In the genomic region with DNA sequence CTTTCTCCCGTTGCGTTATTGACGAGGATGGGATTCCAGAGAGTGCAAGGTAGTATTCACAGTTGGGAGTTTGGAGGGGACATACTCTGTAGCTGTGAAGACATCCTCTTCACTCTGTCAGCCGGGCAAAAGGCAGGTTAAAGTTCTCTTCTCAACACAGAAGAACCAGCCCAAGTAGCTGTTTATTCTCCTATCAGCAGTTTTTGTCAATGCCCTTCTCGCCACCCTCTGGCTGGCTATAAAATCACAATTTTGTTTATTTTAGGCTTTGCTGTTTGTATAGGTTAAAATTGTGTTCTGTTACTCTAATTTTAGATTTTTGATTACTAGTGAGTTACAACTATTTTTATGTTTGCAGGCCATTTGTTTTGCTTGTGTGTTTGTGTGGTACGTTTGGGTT, we compare ENCODE assay signal across 9 cellular contexts. TPM values are rescaled to one million over a fixed set of nuclear protein-coding genes. Genes with fewer than 3 reads are reported as not detected.
DNase-seq lines count a peak whose midpoint lies in the region; ATAC-seq and TF ChIP-seq lines count a peak whose summit lies in the region.
"Had no signal": no experiment of that assay in that cellular context is flagged by ENCODE, and none has a peak within 500 bp of the region (broad histone marks: within the 10 kb centered on the region; RNA-seq: fewer than 3 reads in every experiment).

No MANE protein-coding gene starts in this region.

- H3K4me3 ChIP-seq in DND-41 (ENCODE audit: low read depth in 1 of 2, low read length in 2 of 2) (no peak overlapping the region), adrenal gland (no peak overlapping the region)

- H3K27ac ChIP-seq in DND-41 (ENCODE audit: low read length) (no peak overlapping the region), adrenal gland (no peak overlapping the region)

- peak overlapping the region in 4 of 10 donors; percentile 45 to 80 (median 59) for H3K27ac Mint-ChIP-seq in naive thymus-derived CD8-positive, alpha-beta T cell
- H3K27ac Mint-ChIP-seq: T-helper 1 cell treated with Interleukin-12 subunit alpha and Interleukin-12 subunit beta and Interleukin-4 antibody, amounts not matched to agents 30 μg/mL and 1 μg/mL, for 36 hours had no signal

- no peak overlapping the region for H3K4me2 ChIP-seq in DND-41 (ENCODE audit: insufficient read depth, low read length)

- H3K36me3 ChIP-seq in DND-41 (ENCODE audit: insufficient read depth, low read length) (no peaks in the 10 kb centered on the region), adrenal gland (replicated peaks in 1 of 2) (no peaks in the 10 kb centered on the region)

- 48 to 57% (median 49%) methylated on average over 6 of the region's 6 CpGs for WGBS in adrenal gland, 4 donors

- H3K4me1 Mint-ChIP-seq in naive thymus-derived CD8-positive, alpha-beta T cell = peaks cover 0 to 6% (median 0%) of the 10 kb centered on the region in 4 donors

- ATAC-seq in DND-41 (ENCODE audit: insufficient read depth, low read depth) = peak; percentile 73
- ATAC-seq in naive thymus-derived CD8-positive, alpha-beta T cell = peak; percentile 57 to 65
- ATAC-seq in HG03521 (IDR thresholded peaks at IDR 0.05; ENCODE audit: unreplicated experiment) = no peak
- no peak for ATAC-seq in HG02678 (IDR thresholded peaks at IDR 0.05; ENCODE audit: unreplicated experiment)

- no peak overlapping the region for H2AFZ ChIP-seq in DND-41 (ENCODE audit: low read depth, low read length)

- no peaks in the 10 kb centered on the region for H3K4me1 ChIP-seq in DND-41 (ENCODE audit: insufficient read depth, low read length)
- H3K4me1 ChIP-seq in adrenal gland (replicated peaks in 1 of 2) = peaks cover 0 to 9% of the 10 kb centered on the region in 2 donors

- peaks cover 0 to 1% (median 0%) of the 10 kb centered on the region in 5 donors for H3K27me3 Mint-ChIP-seq in naive thymus-derived CD8-positive, alpha-beta T cell

- H4K20me1 ChIP-seq in DND-41 (ENCODE audit: insufficient read depth, low read length) = no peaks in the 10 kb centered on the region

- DNase-seq in DND-41 (peak; percentile 39), HPDE6-E6E7 (ENCODE audit: extremely low spot score) (peak; percentile 19), adrenal gland (no peak), NCI-H345 (lab: John Stamatoyannopoulos, UW) (no peak)
- DNase-seq in naive thymus-derived CD8-positive, alpha-beta T cell = peak in 6 of 10 donors; percentile 29 to 61 (median 36)

- H3K9me3 Mint-ChIP-seq in naive thymus-derived CD8-positive, alpha-beta T cell = peaks cover 1 to 18% (median 12%) of the 10 kb centered on the region in 9 donors

- no peak for TF ChIP-seq POLR2A in adrenal gland (IDR thresholded peaks at IDR 0.05)

- TF ChIP-seq CTCF in DND-41 (IDR thresholded peaks at IDR 0.05; ENCODE audit: borderline replicate concordance, extremely low read depth, low read length, poor library complexity, severe bottlenecking) = peak; percentile 63
- TF ChIP-seq CTCF in adrenal gland (IDR thresholded peaks at IDR 0.05) = peak in 4 of 6 experiments; percentile 11 to 36 (median 26)

- H3K9ac ChIP-seq in DND-41 (ENCODE audit: low read depth, low read length) = no peak overlapping the region

- POLR2A ChIA-PET in naive thymus-derived CD8-positive, alpha-beta T cell (lab: Charles Lee) = interaction anchor here (1.0 to 2.7 kb wide), 5 partner anchors 20 to 126 kb away, joined by 3 to 8 read pairs (median 4); a partner anchor contains a TSS

- no peaks in the 10 kb centered on the region for H3K79me2 ChIP-seq in DND-41 (ENCODE audit: insufficient read depth, low read length)

- H3K4me3 Mint-ChIP-seq in naive thymus-derived CD8-positive, alpha-beta T cell = no peak overlapping the region
- H3K4me3 Mint-ChIP-seq: T-helper 1 cell treated with Interleukin-12 subunit alpha and Interleukin-12 subunit beta and Interleukin-4 antibody, amounts not matched to agents 30 μg/mL and 1 μg/mL, for 36 hours had no signal

- H3K9me3 ChIP-seq in DND-41 (ENCODE audit: insufficient read depth, low read length, severe bottlenecking) = no peaks in the 10 kb centered on the region
- no peaks in the 10 kb centered on the region for H3K9me3 ChIP-seq in adrenal gland (replicated peaks in 1 of 3)

- H3K27me3 ChIP-seq in DND-41 (ENCODE audit: insufficient read depth, low read length, poor library complexity) = no peaks in the 10 kb centered on the region
- no peaks in the 10 kb centered on the region for H3K27me3 ChIP-seq in adrenal gland

- peaks cover 0 to 14% (median 9%) of the 10 kb centered on the region in 3 donors for H3K36me3 Mint-ChIP-seq in naive thymus-derived CD8-positive, alpha-beta T cell

- intact Hi-C loops in adrenal gland (cut with DNase I) = loop anchor here in 1 of 2 donors (5.0 kb wide), 1 partner anchor 56 kb away; no protein-coding TSS in a partner anchor

RNA-seq across cellular contexts. Expression of a gene that starts 37.9 kb away (rescaled TPM):
- total RNA-seq in adrenal gland = not detected
- polyA plus RNA-seq in adrenal gland = under 1 TPM in 1 of 3 donors, not detected in 2; under 0.01 TPM
- total RNA-seq in naive thymus-derived CD8-positive, alpha-beta T cell = not detected
- not detected for polyA plus RNA-seq in naive thymus-derived CD8-positive, alpha-beta T cell
- total RNA-seq: endothelial cell of umbilical vein had no signal
- polyA plus RNA-seq: endothelial cell of umbilical vein had no signal

RNA-seq across cellular contexts. Expression of a gene that starts 52.8 kb away (rescaled TPM):
- 1 to 10 TPM in 1 of 8 donors, under 1 TPM in 1, not detected in 6; 0.14 to 2.9 TPM for total RNA-seq in adrenal gland
- under 1 TPM in 2 of 3 donors, not detected in 1; 0.07 to 0.48 TPM for polyA plus RNA-seq in adrenal gland
- total RNA-seq in naive thymus-derived CD8-positive, alpha-beta T cell = under 1 TPM; 0.36 to 0.75 TPM
- polyA plus RNA-seq in naive thymus-derived CD8-positive, alpha-beta T cell = under 1 TPM in 1 of 3 donors, not detected in 2; 0.36 TPM
- total RNA-seq: endothelial cell of umbilical vein had no signal
- polyA plus RNA-seq: endothelial cell of umbilical vein had no signal

Comparison
In these comparisons a context has a peak if more than half of its experiments do, and no peak if none do; other contexts are left out.
1. ATAC-seq: peak in DND-41 (single experiment) and naive thymus-derived CD8-positive, alpha-beta T cell (2 of 2); none in HG03521 (single experiment) and HG02678 (single experiment).
2. DNase-seq: peak in DND-41 (single experiment), HPDE6-E6E7 (single experiment) and naive thymus-derived CD8-positive, alpha-beta T cell (6 of 10); none in adrenal gland (0 of 7) and NCI-H345 (single experiment).